Comparison of ENCODE assay signal across 33 cellular contexts in genomic region chr19:50402544-50403301, GRCh38. TPM values are rescaled to one million over a fixed set of nuclear protein-coding genes. Genes with fewer than 3 reads are reported as not detected.
"Had no signal": no experiment of that assay in that cellular context is flagged by ENCODE, and none has a peak within 500 bp of the region (broad histone marks: within the 10 kb centered on the region; RNA-seq: fewer than 3 reads in every experiment).

No MANE protein-coding gene starts in this region.

- H3K36me3 ChIP-seq: ovary, uterus had no signal

- H3K4me1 Mint-ChIP-seq: endodermal cell, mesothelial cell of epicardium had no signal

- H3K9me3 Mint-ChIP-seq: endodermal cell; mesothelial cell of epicardium; naive B cell; natural killer cell treated with Interleukin-12 subunit alpha and Interleukin-12 subunit beta and Interleukin-15 and Interleukin-18, amount 100 ng/mL, for 72 hours; neural crest cell; stimulated activated naive B cell treated with anti-CD40 and anti-IgM and Interleukin-4, amounts not matched to agents 10 μg/mL and 1 μg/mL and 100 μg/mL, for 72 hours; stimulated activated naive CD8-positive, alpha-beta T cell treated with anti-CD3 and anti-CD28 coated beads, Interleukin-15, Interleukin-2, amounts not matched to agents 100 ng/mL and 50 ng/mL, for 24 hours had no signal

- FAIRE-seq: kidney had no signal

- H3K4me2 ChIP-seq: hepatocyte had no signal

- H2AFZ ChIP-seq: hepatocyte had no signal

- DNase-seq: dorsolateral prefrontal cortex; effector CD8-positive, alpha-beta T cell; endodermal cell; foreskin keratinocyte; heart left ventricle; kidney; mesenchymal stem cell; mucosa of descending colon; naive B cell; psoas muscle; right cardiac atrium; sigmoid colon; stimulated activated CD4-positive, alpha-beta T cell treated with anti-CD3 and anti-CD28 coated beads, Interleukin-2, amount 100 ng/mL, for 48 hours; stimulated activated naive B cell treated with anti-CD40 and anti-IgM and Interleukin-4, amounts not matched to agents 10 μg/mL and 1 μg/mL and 100 μg/mL, for 72 hours; uterus had no signal

- H3K27me3 ChIP-seq: dorsolateral prefrontal cortex, esophagus muscularis mucosa, foreskin keratinocyte, gastroesophageal sphincter, heart left ventricle, hepatocyte, ovary, sigmoid colon, tibial nerve, upper lobe of left lung, uterus had no signal

- H3K36me3 Mint-ChIP-seq: natural killer cell treated with Interleukin-12 subunit alpha and Interleukin-12 subunit beta and Interleukin-15 and Interleukin-18, amount 100 ng/mL, for 72 hours had no signal

- H3K4me3 ChIP-seq: dorsolateral prefrontal cortex, esophagus muscularis mucosa, gastroesophageal sphincter, heart left ventricle, hepatocyte, mucosa of descending colon, ovary, psoas muscle, sigmoid colon, thoracic aorta, tibial nerve, upper lobe of left lung, uterus had no signal

- H3K79me2 ChIP-seq: hepatocyte had no signal

- H3K27me3 Mint-ChIP-seq: naive B cell; natural killer cell treated with Interleukin-12 subunit alpha and Interleukin-12 subunit beta and Interleukin-15 and Interleukin-18, amount 100 ng/mL, for 72 hours; stimulated activated naive B cell treated with anti-CD40 and anti-IgM and Interleukin-4, amounts not matched to agents 10 μg/mL and 1 μg/mL and 100 μg/mL, for 72 hours; stimulated activated naive CD8-positive, alpha-beta T cell treated with anti-CD3 and anti-CD28 coated beads, Interleukin-15, Interleukin-2, amounts not matched to agents 100 ng/mL and 50 ng/mL, for 24 hours had no signal

- H3K9me3 ChIP-seq: esophagus muscularis mucosa, gastroesophageal sphincter, heart left ventricle, mucosa of descending colon, ovary, psoas muscle, sigmoid colon, thoracic aorta, tibial nerve, upper lobe of left lung, uterus had no signal

- H3K27ac ChIP-seq: dorsolateral prefrontal cortex, epithelial cell of prostate, esophagus muscularis mucosa, foreskin keratinocyte, gastroesophageal sphincter, heart left ventricle, hepatocyte, ovary, psoas muscle, sigmoid colon, thoracic aorta, tibial nerve, upper lobe of left lung, uterus had no signal

- H3K27ac Mint-ChIP-seq: mesothelial cell of epicardium; natural killer cell treated with Interleukin-12 subunit alpha and Interleukin-12 subunit beta and Interleukin-15 and Interleukin-18, amount 100 ng/mL, for 72 hours; stimulated activated naive B cell treated with anti-CD40 and anti-IgM and Interleukin-4, amounts not matched to agents 10 μg/mL and 1 μg/mL and 100 μg/mL, for 72 hours; stimulated activated naive CD8-positive, alpha-beta T cell treated with anti-CD3 and anti-CD28 coated beads, Interleukin-15, Interleukin-2, amounts not matched to agents 100 ng/mL and 50 ng/mL, for 24 hours had no signal

- H3K4me1 ChIP-seq: esophagus muscularis mucosa, foreskin keratinocyte, gastroesophageal sphincter, heart left ventricle, psoas muscle, sigmoid colon, tibial nerve, upper lobe of left lung, uterus had no signal

- H3K4me3 Mint-ChIP-seq: endodermal cell; mesothelial cell of epicardium; naive B cell; natural killer cell treated with Interleukin-12 subunit alpha and Interleukin-12 subunit beta and Interleukin-15 and Interleukin-18, amount 100 ng/mL, for 72 hours; neural crest cell; stimulated activated naive B cell treated with anti-CD40 and anti-IgM and Interleukin-4, amounts not matched to agents 10 μg/mL and 1 μg/mL and 100 μg/mL, for 72 hours; stimulated activated naive CD8-positive, alpha-beta T cell treated with anti-CD3 and anti-CD28 coated beads, Interleukin-15, Interleukin-2, amounts not matched to agents 100 ng/mL and 50 ng/mL, for 24 hours had no signal

RNA-seq across cellular contexts. Expression of gene SPIB, which starts 16.0 kb away (rescaled TPM):
- total RNA-seq: fibroblast of lung, foreskin keratinocyte, gastroesophageal sphincter, left lobe of liver, lower leg skin, lung microvascular endothelial cell, neural crest cell, renal cortical epithelial cell, thoracic aorta had no signal
- polyA plus RNA-seq: fibroblast of lung, foreskin keratinocyte had no signal

RNA-seq across cellular contexts. Expression of gene MYBPC2, which starts 30.0 kb away (rescaled TPM):
- total RNA-seq: esophagus muscularis mucosa, foreskin keratinocyte, gastroesophageal sphincter, left lobe of liver, lung microvascular endothelial cell, neural crest cell, right cardiac atrium, sigmoid colon had no signal
- polyA plus RNA-seq: fibroblast of lung, foreskin keratinocyte, heart left ventricle, hepatocyte, right cardiac atrium had no signal

RNA-seq across cellular contexts. Expression of gene NAPSA, which starts 37.3 kb away (rescaled TPM):
- total RNA-seq: skeletal muscle tissue, thoracic aorta had no signal
